9 cellular contexts compared by ENCODE assay signal in the genomic region with DNA sequence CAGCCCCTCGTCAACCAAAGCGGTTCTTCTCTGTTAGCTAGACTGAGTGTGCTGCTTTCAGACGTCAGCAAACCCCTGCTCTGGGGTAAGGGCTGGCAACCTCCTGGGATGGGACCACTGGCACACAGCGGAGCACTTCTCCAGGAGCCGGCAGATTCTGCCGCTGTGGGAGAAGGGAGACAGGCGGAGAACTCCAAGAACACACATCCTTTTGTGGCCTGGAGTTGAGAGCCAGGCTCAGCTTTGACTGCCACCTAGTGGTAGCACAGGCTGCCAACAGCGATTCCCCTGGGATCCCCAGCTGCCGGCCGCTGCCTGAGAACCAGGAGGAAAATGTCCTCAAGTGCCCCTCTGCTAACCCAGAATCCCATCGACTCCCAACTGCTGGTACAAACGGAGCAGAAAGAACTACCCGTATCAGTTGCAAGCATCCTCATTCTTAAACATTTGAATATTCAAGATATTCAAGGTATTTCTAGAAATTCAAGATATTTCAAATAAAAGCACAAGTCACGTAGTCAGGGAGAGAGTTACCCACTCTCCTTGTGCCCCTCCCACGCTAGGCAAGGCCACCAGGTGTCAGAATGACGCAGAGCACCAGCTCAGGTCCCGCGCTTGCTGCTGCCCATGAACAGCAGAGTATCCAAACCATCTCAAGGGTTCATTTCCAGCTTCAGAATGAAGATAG. TPM values are rescaled to one million over a fixed set of nuclear protein-coding genes. Genes with fewer than 3 reads are reported as not detected.
DNase-seq lines count a peak whose midpoint lies in the region; ATAC-seq, FAIRE-seq and TF ChIP-seq lines count a peak whose summit lies in the region.
"Had no signal": no experiment of that assay in that cellular context is flagged by ENCODE, and none has a peak within 500 bp of the region (broad histone marks: within the 10 kb centered on the region; RNA-seq: fewer than 3 reads in every experiment).

No MANE protein-coding gene starts in this region.

- H3K4me1 ChIP-seq in A549 = peaks cover 24% of the 10 kb centered on the region

- peak overlapping the region; percentile 33; the same call in 2 of the 3 replicates for H3K4me2 ChIP-seq in A549

- TF ChIP-seq RAD21 in A549 (conservative IDR thresholded peaks at IDR 0.05 in 1 of 2, IDR thresholded peaks at IDR 0.05 in 1 of 2) = peak; percentile 92

- no peak for TF ChIP-seq EP300 in A549 (IDR thresholded peaks at IDR 0.05)

- peak overlapping the region; percentile 49 to 72; a peak in 4 of 6 replicates for H3K27ac ChIP-seq in A549
- no peak overlapping the region for H3K27ac ChIP-seq in caudate nucleus (ENCODE audit: low read depth, low read length)

- ATAC-seq in A549 (peak; percentile 80 to 81), GM21786 (IDR thresholded peaks at IDR 0.05; ENCODE audit: unreplicated experiment) (no peak)

- TF ChIP-seq CTCF in A549 (IDR thresholded peaks at IDR 0.05) = peak; percentile 93
- TF ChIP-seq CTCF in WI38 (IDR thresholded peaks at IDR 0.05; ENCODE audit: low read depth, low read length) = peak; percentile 86

- 37% methylated on average over 15 of the region's 18 CpGs for WGBS in A549 (ENCODE audit: missing lambda C conversion rate)

- H3K9me3 ChIP-seq in A549 = no peaks in the 10 kb centered on the region

- FAIRE-seq in A549 (lab: Jason Lieb, UNC) (no peak), GM18507 (lab: Jason Lieb, UNC) (peak; percentile 78)

- TF ChIP-seq POLR2A in A549 (IDR thresholded peaks at IDR 0.05; ENCODE audit: low read length) = no peak

- DNase-seq in A549 (ENCODE audit: low read depth in 1 of 2, low spot score in 1 of 2) (peak; percentile 87 to 90), GM18507 (ENCODE audit: extremely low spot score, insufficient read length, low read depth) (peak; percentile 69), NCI-H2227 (lab: John Stamatoyannopoulos, UW; ENCODE audit: unreplicated experiment) (peak; percentile 91), caudate nucleus (lab: John Stamatoyannopoulos, UW) (peak; percentile 4 to 89 (median 69)), kidney glomerular epithelial cell (lab: John Stamatoyannopoulos, UW) (peak; percentile 28)
- peak; percentile 67 to 71 for DNase-seq in stimulated activated CD4-positive, alpha-beta T cell treated with anti-CD3 and anti-CD28 coated beads, Interleukin-2, amount 100 ng/mL, for 24 hours

- H3K4me3 ChIP-seq in A549 (no peak overlapping the region), WI38 (ENCODE audit: low read depth, low read length) (no peak overlapping the region)

- POLR2A ChIA-PET in A549 (lab: Yijun Ruan, JAX) = interaction anchor here (0.7 to 1.1 kb wide), 3 partner anchors 26 to 569 kb away, joined by 3 read pairs; no protein-coding TSS in a partner anchor

- CTCF ChIA-PET in A549 (lab: Yijun Ruan, JAX) = interaction anchor here (0.6 to 9.2 kb wide), 36 partner anchors 9 to 634 kb away, joined by 3 to 220 read pairs (median 4); a partner anchor contains a TSS

TF ChIP-seq in A549, 52 proteins besides CTCF, POLR2A, EP300 and RAD21:
- TF ChIP-seq SMC3 (IDR thresholded peaks at IDR 0.05) (peak; percentile 90), MYC (IDR thresholded peaks at IDR 0.05; ENCODE audit: borderline replicate concordance, low read length) (no peak)

RNA-seq across cellular contexts. Expression of a gene that starts 4.9 kb away (rescaled TPM):
- polyA plus RNA-seq in A549 (2011; rRNA removed) (20.0 and 25.1 TPM in 2 replicates), A549 (2017; fragmentation: RNase III; extraction: RNeasy Plus Mini Kit Qiagen cat#74134 plus additional on column Dnase treatment) (27.0 to 30.3 TPM (median 29.7 TPM) in 3 replicates)
- polyA plus RNA-seq in A549 (2012; cell fraction: cytosol; rRNA removed) = 27.7 TPM in 2 replicates
- polyA plus RNA-seq in A549 (2012; cell fraction: nucleus; rRNA removed) = 31.5 and 54.7 TPM in 2 replicates
- 11.0 TPM in 2 replicates for polyA minus RNA-seq in A549 (2011; rRNA and poly(A)+ RNA removed)

RNA-seq across cellular contexts. Expression of a gene that starts 29.3 kb away (rescaled TPM):
- polyA plus RNA-seq in A549 (2011; rRNA removed) (106 and 136 TPM in 2 replicates), A549 (2017; fragmentation: RNase III; extraction: RNeasy Plus Mini Kit Qiagen cat#74134 plus additional on column Dnase treatment) (125 to 157 TPM (median 131 TPM) in 3 replicates)
- 219 and 249 TPM in 2 replicates for polyA plus RNA-seq in A549 (2012; cell fraction: cytosol; rRNA removed)
- 343 and 460 TPM in 2 replicates for polyA plus RNA-seq in A549 (2012; cell fraction: nucleus; rRNA removed)
- polyA minus RNA-seq in A549 (2011; rRNA and poly(A)+ RNA removed) = 276 and 347 TPM in 2 replicates

RNA-seq across cellular contexts. Expression of a gene that starts 33.5 kb away (rescaled TPM):
- polyA plus RNA-seq in A549 (2011; rRNA removed) (0.28 and 0.31 TPM in 2 replicates), A549 (2017; fragmentation: RNase III; extraction: RNeasy Plus Mini Kit Qiagen cat#74134 plus additional on column Dnase treatment) (0.05 TPM in 1 of 3 replicates, not detected in the others)
- polyA plus RNA-seq in A549 (2012; cell fraction: cytosol; rRNA removed) = 0.07 and 0.12 TPM in 2 replicates
- 0.07 and 0.11 TPM in 2 replicates for polyA plus RNA-seq in A549 (2012; cell fraction: nucleus; rRNA removed)
- 0.24 TPM in 1 of 2 replicates, not detected in the other for polyA minus RNA-seq in A549 (2011; rRNA and poly(A)+ RNA removed)
- polyA plus RNA-seq: urinary bladder had no signal

Comparison
In these comparisons a context has a peak if more than half of its experiments do, and no peak if none do; other contexts are left out.
1. DNase-seq: peak in every context shown above with its lines; median percentile 91 in NCI-H2227; 88 in A549; 69 in GM18507; 69 in caudate nucleus; 69 in stimulated activated CD4-positive, alpha-beta T cell treated with anti-CD3 and anti-CD28 coated beads, Interleukin-2, amount 100 ng/mL, for 24 hours; 28 in kidney glomerular epithelial cell.